In the genomic region with DNA sequence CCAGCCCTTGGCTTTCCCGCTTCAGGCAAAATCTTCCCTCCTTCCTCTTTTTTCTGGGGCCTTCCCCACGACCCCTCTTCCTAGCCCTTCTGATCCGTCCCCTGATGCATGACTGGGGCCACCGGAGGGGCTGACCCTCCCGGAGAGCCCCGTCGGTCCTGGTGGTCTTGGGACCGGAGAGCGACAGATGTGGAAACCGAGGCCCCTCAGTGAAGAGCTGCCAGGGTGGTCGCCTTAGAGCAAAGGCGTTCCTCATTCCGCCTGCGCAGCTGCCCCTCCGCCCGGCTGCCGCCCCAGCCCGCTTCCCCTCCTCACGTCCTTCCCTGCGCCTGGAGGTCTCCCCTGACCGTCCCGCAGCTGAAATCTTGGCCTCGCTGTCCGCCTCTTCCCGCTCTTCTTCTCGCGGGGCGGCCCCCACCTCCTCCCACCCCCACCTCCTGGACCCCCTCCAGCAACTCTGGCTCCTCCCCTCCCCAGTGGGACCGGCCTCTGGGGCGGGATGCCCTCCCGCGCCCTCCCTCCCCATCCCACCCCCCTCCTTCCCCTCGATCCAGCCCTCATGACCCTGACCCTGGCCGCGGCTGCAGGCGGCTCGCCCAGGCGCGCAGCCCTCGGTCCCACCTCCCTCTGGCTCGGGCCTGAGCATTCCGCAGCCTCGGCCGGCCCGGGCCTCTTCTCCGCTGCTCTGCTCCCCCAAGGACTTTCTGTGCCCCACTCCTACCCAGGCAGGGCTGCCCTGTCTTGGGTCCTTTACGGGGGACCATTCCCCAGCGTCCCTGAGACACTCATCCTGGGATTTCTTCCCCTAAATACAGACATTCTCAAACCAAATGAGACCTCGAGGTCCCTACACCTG, we compare ENCODE assay signal across 1 cellular context.
TF ChIP-seq lines count a peak whose summit lies in the region.

A gene (minus strand): TSS at position 367 of the 856 bp plus-strand sequence. CDS start 1,020 bp downstream, outside the sequence.

TF ChIP-seq in GM23338, 12 proteins besides CTCF, POLR2A, EP300 and RAD21:
- TF ChIP-seq, protein P1, sequence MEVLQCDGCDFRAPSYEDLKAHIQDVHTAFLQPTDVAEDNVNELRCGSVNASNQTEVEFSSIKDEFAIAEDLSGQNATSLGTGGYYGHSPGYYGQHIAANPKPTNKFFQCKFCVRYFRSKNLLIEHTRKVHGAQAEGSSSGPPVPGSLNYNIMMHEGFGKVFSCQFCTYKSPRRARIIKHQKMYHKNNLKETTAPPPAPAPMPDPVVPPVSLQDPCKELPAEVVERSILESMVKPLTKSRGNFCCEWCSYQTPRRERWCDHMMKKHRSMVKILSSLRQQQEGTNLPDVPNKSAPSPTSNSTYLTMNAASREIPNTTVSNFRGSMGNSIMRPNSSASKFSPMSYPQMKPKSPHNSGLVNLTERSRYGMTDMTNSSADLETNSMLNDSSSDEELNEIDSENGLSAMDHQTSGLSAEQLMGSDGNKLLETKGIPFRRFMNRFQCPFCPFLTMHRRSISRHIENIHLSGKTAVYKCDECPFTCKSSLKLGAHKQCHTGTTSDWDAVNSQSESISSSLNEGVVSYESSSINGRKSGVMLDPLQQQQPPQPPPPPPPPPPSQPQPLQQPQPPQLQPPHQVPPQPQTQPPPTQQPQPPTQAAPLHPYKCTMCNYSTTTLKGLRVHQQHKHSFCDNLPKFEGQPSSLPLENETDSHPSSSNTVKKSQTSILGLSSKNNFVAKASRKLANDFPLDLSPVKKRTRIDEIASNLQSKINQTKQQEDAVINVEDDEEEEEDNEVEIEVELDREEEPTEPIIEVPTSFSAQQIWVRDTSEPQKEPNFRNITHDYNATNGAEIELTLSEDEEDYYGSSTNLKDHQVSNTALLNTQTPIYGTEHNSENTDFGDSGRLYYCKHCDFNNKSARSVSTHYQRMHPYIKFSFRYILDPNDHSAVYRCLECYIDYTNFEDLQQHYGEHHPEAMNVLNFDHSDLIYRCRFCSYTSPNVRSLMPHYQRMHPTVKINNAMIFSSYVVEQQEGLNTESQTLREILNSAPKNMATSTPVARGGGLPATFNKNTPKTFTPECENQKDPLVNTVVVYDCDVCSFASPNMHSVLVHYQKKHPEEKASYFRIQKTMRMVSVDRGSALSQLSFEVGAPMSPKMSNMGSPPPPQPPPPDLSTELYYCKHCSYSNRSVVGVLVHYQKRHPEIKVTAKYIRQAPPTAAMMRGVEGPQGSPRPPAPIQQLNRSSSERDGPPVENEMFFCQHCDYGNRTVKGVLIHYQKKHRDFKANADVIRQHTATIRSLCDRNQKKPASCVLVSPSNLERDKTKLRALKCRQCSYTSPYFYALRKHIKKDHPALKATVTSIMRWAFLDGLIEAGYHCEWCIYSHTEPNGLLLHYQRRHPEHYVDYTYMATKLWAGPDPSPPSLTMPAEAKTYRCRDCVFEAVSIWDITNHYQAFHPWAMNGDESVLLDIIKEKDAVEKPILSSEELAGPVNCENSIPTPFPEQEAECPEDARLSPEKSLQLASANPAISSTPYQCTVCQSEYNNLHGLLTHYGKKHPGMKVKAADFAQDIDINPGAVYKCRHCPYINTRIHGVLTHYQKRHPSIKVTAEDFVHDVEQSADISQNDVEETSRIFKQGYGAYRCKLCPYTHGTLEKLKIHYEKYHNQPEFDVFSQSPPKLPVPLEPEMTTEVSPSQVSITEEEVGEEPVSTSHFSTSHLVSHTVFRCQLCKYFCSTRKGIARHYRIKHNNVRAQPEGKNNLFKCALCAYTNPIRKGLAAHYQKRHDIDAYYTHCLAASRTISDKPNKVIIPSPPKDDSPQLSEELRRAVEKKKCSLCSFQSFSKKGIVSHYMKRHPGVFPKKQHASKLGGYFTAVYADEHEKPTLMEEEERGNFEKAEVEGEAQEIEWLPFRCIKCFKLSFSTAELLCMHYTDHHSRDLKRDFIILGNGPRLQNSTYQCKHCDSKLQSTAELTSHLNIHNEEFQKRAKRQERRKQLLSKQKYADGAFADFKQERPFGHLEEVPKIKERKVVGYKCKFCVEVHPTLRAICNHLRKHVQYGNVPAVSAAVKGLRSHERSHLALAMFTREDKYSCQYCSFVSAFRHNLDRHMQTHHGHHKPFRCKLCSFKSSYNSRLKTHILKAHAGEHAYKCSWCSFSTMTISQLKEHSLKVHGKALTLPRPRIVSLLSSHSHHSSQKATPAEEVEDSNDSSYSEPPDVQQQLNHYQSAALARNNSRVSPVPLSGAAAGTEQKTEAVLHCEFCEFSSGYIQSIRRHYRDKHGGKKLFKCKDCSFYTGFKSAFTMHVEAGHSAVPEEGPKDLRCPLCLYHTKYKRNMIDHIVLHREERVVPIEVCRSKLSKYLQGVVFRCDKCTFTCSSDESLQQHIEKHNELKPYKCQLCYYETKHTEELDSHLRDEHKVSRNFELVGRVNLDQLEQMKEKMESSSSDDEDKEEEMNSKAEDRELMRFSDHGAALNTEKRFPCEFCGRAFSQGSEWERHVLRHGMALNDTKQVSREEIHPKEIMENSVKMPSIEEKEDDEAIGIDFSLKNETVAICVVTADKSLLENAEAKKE (CRISPR knock-in tag; IDR thresholded peaks at IDR 0.05), result no peak
- TF ChIP-seq STAT1 (IDR thresholded peaks at IDR 0.05; ENCODE audit: unreplicated experiment) (no peak), POLR2AphosphoS5 (IDR thresholded peaks at IDR 0.05; ENCODE audit: low read depth) (peak; percentile 53), NANOG (IDR thresholded peaks at IDR 0.05; ENCODE audit: borderline replicate concordance) (no peak), ZNF114 (CRISPR knock-in tag; IDR thresholded peaks at IDR 0.05) (no peak), EZH2phosphoT487 (IDR thresholded peaks at IDR 0.05; ENCODE audit: unreplicated experiment) (no peak), JUNB (IDR thresholded peaks at IDR 0.05; ENCODE audit: unreplicated experiment) (no peak)
- TF ChIP-seq, protein P2, sequence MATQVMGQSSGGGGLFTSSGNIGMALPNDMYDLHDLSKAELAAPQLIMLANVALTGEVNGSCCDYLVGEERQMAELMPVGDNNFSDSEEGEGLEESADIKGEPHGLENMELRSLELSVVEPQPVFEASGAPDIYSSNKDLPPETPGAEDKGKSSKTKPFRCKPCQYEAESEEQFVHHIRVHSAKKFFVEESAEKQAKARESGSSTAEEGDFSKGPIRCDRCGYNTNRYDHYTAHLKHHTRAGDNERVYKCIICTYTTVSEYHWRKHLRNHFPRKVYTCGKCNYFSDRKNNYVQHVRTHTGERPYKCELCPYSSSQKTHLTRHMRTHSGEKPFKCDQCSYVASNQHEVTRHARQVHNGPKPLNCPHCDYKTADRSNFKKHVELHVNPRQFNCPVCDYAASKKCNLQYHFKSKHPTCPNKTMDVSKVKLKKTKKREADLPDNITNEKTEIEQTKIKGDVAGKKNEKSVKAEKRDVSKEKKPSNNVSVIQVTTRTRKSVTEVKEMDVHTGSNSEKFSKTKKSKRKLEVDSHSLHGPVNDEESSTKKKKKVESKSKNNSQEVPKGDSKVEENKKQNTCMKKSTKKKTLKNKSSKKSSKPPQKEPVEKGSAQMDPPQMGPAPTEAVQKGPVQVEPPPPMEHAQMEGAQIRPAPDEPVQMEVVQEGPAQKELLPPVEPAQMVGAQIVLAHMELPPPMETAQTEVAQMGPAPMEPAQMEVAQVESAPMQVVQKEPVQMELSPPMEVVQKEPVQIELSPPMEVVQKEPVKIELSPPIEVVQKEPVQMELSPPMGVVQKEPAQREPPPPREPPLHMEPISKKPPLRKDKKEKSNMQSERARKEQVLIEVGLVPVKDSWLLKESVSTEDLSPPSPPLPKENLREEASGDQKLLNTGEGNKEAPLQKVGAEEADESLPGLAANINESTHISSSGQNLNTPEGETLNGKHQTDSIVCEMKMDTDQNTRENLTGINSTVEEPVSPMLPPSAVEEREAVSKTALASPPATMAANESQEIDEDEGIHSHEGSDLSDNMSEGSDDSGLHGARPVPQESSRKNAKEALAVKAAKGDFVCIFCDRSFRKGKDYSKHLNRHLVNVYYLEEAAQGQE (IDR thresholded peaks at IDR 0.05; ENCODE audit: unreplicated experiment), result no peak
- TF ChIP-seq, protein P3, sequence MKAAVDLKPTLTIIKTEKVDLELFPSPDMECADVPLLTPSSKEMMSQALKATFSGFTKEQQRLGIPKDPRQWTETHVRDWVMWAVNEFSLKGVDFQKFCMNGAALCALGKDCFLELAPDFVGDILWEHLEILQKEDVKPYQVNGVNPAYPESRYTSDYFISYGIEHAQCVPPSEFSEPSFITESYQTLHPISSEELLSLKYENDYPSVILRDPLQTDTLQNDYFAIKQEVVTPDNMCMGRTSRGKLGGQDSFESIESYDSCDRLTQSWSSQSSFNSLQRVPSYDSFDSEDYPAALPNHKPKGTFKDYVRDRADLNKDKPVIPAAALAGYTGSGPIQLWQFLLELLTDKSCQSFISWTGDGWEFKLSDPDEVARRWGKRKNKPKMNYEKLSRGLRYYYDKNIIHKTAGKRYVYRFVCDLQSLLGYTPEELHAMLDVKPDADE (IDR thresholded peaks at IDR 0.05), result no peak
